17 cellular contexts compared by ENCODE assay signal in genomic region chr15:52290329-52290728, GRCh38. TPM values are rescaled to one million over a fixed set of nuclear protein-coding genes. Genes with fewer than 3 reads are reported as not detected.
A peak's percentile ranks its signal among the peaks of the same experiment; 100 is the strongest.
DNase-seq lines count a peak whose midpoint lies in the region; ATAC-seq and TF ChIP-seq lines count a peak whose summit lies in the region.
"Had no signal": no experiment of that assay in that cellular context is flagged by ENCODE, and none has a peak within 500 bp of the region (broad histone marks: within the 10 kb centered on the region; RNA-seq: fewer than 3 reads in every experiment).

No MANE protein-coding gene starts in this region.

- no peak for TF ChIP-seq CTCF in Caco-2 (IDR thresholded peaks at IDR 0.05; ENCODE audit: insufficient read depth in 1 of 2, low read depth in 1 of 2, low read length in 1 of 2, severe bottlenecking in 1 of 2, unreplicated experiment in 1 of 2)
- no peak for TF ChIP-seq CTCF in colonic mucosa (IDR thresholded peaks at IDR 0.05)

- H3K27me3 ChIP-seq in Caco-2 (replicated peaks; ENCODE audit: control insufficient read depth, insufficient read depth, low read length) (no peaks in the 10 kb centered on the region), colonic mucosa (peaks cover 6% of the 10 kb centered on the region)

- H3K27ac ChIP-seq in colonic mucosa (peak overlapping the region; percentile 82), substantia nigra (ENCODE audit: low read depth, low read length, poor library complexity, severe bottlenecking) (no peak overlapping the region)

- H3K9me3 Mint-ChIP-seq in Caco-2 (ENCODE audit: unreplicated experiment), result no peaks in the 10 kb centered on the region
- H3K9me3 Mint-ChIP-seq: activated naive CD4-positive, alpha-beta T cell treated with anti-CD3 and anti-CD28 coated beads, Interleukin-2, amount 50 U/mL, for 24 hours; naive thymus-derived CD8-positive, alpha-beta T cell had no signal

- H3K9ac ChIP-seq in colonic mucosa (ENCODE audit: low read depth in 2 of 2, low read length in 2 of 2), result no peak overlapping the region

- H3K4me1 Mint-ChIP-seq in Caco-2 (ENCODE audit: low read depth, unreplicated experiment), result peaks cover 48% of the 10 kb centered on the region

- CTCF ChIA-PET in Caco-2 (lab: Charles Lee), result no interaction called here

- BruUV-seq in Caco-2 (replicated peaks; lab: Mats Ljungman, UMichigan), result no TSS peak

- intact Hi-C loops in Caco-2 (cut with micrococcal nuclease; ENCODE audit: unreplicated experiment), result no loop called here
- intact Hi-C loops in colonic mucosa (cut with DNase I), result no loop called here

- ATAC-seq in GM18907 (IDR thresholded peaks at IDR 0.05; ENCODE audit: unreplicated experiment) (peak; percentile 33), HG03354 (IDR thresholded peaks at IDR 0.05; ENCODE audit: poor library complexity, severe bottlenecking, unreplicated experiment) (peak; percentile 47)
- ATAC-seq: naive thymus-derived CD8-positive, alpha-beta T cell; stimulated activated naive CD8-positive, alpha-beta T cell treated with anti-CD3 and anti-CD28 coated beads, Interleukin-15, Interleukin-2, amounts not matched to agents 100 U/mL and 50 U/mL, for 24 hours had no signal

- no peaks in the 10 kb centered on the region for H3K27me3 Mint-ChIP-seq in Caco-2 (ENCODE audit: insufficient read depth, unreplicated experiment)

- H3K27ac Mint-ChIP-seq in Caco-2 (ENCODE audit: unreplicated experiment), result peak overlapping the region; percentile 90
- H3K27ac Mint-ChIP-seq: activated naive CD4-positive, alpha-beta T cell treated with anti-CD3 and anti-CD28 coated beads, Interleukin-2, amount 50 U/mL, for 24 hours; naive thymus-derived CD8-positive, alpha-beta T cell had no signal

- no peaks in the 10 kb centered on the region for H3K9me3 ChIP-seq in Caco-2
- H3K9me3 ChIP-seq in colonic mucosa, result no peaks in the 10 kb centered on the region

- no peak overlapping the region for H3K4me3 Mint-ChIP-seq in Caco-2 (ENCODE audit: unreplicated experiment)
- H3K4me3 Mint-ChIP-seq: activated naive CD4-positive, alpha-beta T cell treated with anti-CD3 and anti-CD28 coated beads, Interleukin-2, amount 50 U/mL, for 24 hours; naive thymus-derived CD8-positive, alpha-beta T cell had no signal

- H3K4me1 ChIP-seq in Caco-2 (peaks cover 35% of the 10 kb centered on the region), colonic mucosa (no peaks in the 10 kb centered on the region)

- DNase-seq in Caco-2, result no peak
- no peak for DNase-seq in colonic mucosa
- no peak for DNase-seq in GDM1 (lab: John Stamatoyannopoulos, UW)
- DNase-seq in NCI-H1694 (lab: John Stamatoyannopoulos, UW), result no peak
- no peak for DNase-seq in substantia nigra (lab: John Stamatoyannopoulos, UW)
- DNase-seq in D341Med (ENCODE audit: low spot score), result no peak
- DNase-seq: AML-193; erythroblast; left ventricle myocardium superior; naive thymus-derived CD8-positive, alpha-beta T cell; NCI-H1048; stimulated activated CD4-positive, alpha-beta T cell treated with anti-CD3 and anti-CD28 coated beads, Interleukin-4, amount 100 ng/mL, for 4 hours; stimulated activated naive CD8-positive, alpha-beta T cell treated with anti-CD3 and anti-CD28 coated beads, Interleukin-15, Interleukin-2, amounts not matched to agents 100 U/mL and 50 U/mL, for 24 hours; T1000 had no signal

- peaks cover 17% of the 10 kb centered on the region for H3K36me3 Mint-ChIP-seq in Caco-2 (ENCODE audit: insufficient read depth, unreplicated experiment)
- H3K36me3 Mint-ChIP-seq: activated naive CD4-positive, alpha-beta T cell treated with anti-CD3 and anti-CD28 coated beads, Interleukin-2, amount 50 U/mL, for 24 hours; naive thymus-derived CD8-positive, alpha-beta T cell had no signal

- no peaks in the 10 kb centered on the region for H3K36me3 ChIP-seq in Caco-2 (ENCODE audit: control insufficient read depth, insufficient read depth, low read length)
- H3K36me3 ChIP-seq in colonic mucosa, result no peaks in the 10 kb centered on the region

- no peak overlapping the region for H3K4me3 ChIP-seq in Caco-2 (ENCODE audit: low read depth, low read length)
- H3K4me3 ChIP-seq in colonic mucosa, result no peak overlapping the region

- POLR2A ChIA-PET in Caco-2 (lab: Charles Lee), result no interaction called here

RNA-seq across cellular contexts. Expression of gene MYO5C, which starts 5.3 kb away (rescaled TPM):
- 29.2 and 33.5 TPM in 2 replicates for total RNA-seq in Caco-2 (2022)
- total RNA-seq in colonic mucosa, result 100 to 1,000 TPM in 1 of 2 donors, 10 to 100 TPM in 1; 71.4 to 102 TPM
